In genomic region chr12:54005853-54006699, GRCh38 we compare ENCODE assay signal across 8 cellular contexts. TPM values are rescaled to one million over a fixed set of nuclear protein-coding genes. Genes with fewer than 3 reads are reported as not detected.
DNase-seq lines count a peak whose midpoint lies in the region; ATAC-seq, FAIRE-seq and TF ChIP-seq lines count a peak whose summit lies in the region.

No MANE protein-coding gene starts in this region.

- peak; percentile 64 for ATAC-seq in GM18505 (IDR thresholded peaks at IDR 0.05; ENCODE audit: unreplicated experiment)

- no peak for FAIRE-seq in RCC 7860 (lab: Jason Lieb, UNC)

- no peak for TF ChIP-seq POLR2A in GM18505 (IDR thresholded peaks at IDR 0.05; ENCODE audit: borderline replicate concordance, extremely low read depth, insufficient read depth, insufficient read length)

- no peak overlapping the region for H3K4me3 ChIP-seq in foreskin fibroblast (ENCODE audit: low read depth in 1 of 2, low read length in 2 of 2)

- TF ChIP-seq CTCF in foreskin fibroblast (IDR thresholded peaks at IDR 0.05; ENCODE audit: low read depth, low read length): peak; percentile 82

- peak; percentile 92 for DNase-seq in AG08396 (ENCODE audit: low spot score)
- DNase-seq in HT1080 (ENCODE audit: low read depth): peak; percentile 76
- DNase-seq in RCC 7860 (ENCODE audit: low spot score): peak; percentile 41
- DNase-seq in activated effector memory CD4-positive, alpha-beta T cell treated with Interleukin-2 at 50 U/mL for 16 hours: peak; percentile 69
- DNase-seq in foreskin fibroblast: peak; percentile 68 to 91
- DNase-seq in occipital lobe (lab: John Stamatoyannopoulos, UW): peak; percentile 25
- DNase-seq in stromal cell of bone marrow (ENCODE audit: low read depth): peak; percentile 77

RNA-seq across cellular contexts. Expression of gene HOXC8, which starts 2.7 kb away (rescaled TPM):
- total RNA-seq in HT1080 (2014; rRNA removed; shearing (Covaris generic)): 1.9 and 2.9 TPM in 2 replicates
- 5.6 and 6.3 TPM in 2 replicates for polyA plus RNA-seq in HT1080 (2015; cell fraction: cytosol; rRNA removed)
- 3.1 and 3.5 TPM in 2 replicates for polyA plus RNA-seq in HT1080 (2015; cell fraction: nucleus; rRNA removed)
- not detected for total RNA-seq in occipital lobe

RNA-seq across cellular contexts. Expression of gene HOXC9, which starts 6.1 kb away (rescaled TPM):
- total RNA-seq in HT1080 (2014; rRNA removed; shearing (Covaris generic)): 9.7 and 12.2 TPM in 2 replicates
- 5.6 and 7.5 TPM in 2 replicates for polyA plus RNA-seq in HT1080 (2015; cell fraction: cytosol; rRNA removed)
- 6.2 and 6.7 TPM in 2 replicates for polyA plus RNA-seq in HT1080 (2015; cell fraction: nucleus; rRNA removed)
- not detected for total RNA-seq in occipital lobe

RNA-seq across cellular contexts. Expression of gene HOXC10, which starts 21.1 kb away (rescaled TPM):
- total RNA-seq in HT1080 (2014; rRNA removed; shearing (Covaris generic)): 2.7 and 3.8 TPM in 2 replicates
- polyA plus RNA-seq in HT1080 (2015; cell fraction: cytosol; rRNA removed): 11.5 and 13.8 TPM in 2 replicates
- polyA plus RNA-seq in HT1080 (2015; cell fraction: nucleus; rRNA removed): 2.5 and 5.9 TPM in 2 replicates
- total RNA-seq in occipital lobe: not detected

RNA-seq across cellular contexts. Expression of gene HOXC6, which starts 22.2 kb away (rescaled TPM):
- 1.3 and 2.0 TPM in 2 replicates for total RNA-seq in HT1080 (2014; rRNA removed; shearing (Covaris generic))
- 5.8 and 6.7 TPM in 2 replicates for polyA plus RNA-seq in HT1080 (2015; cell fraction: cytosol; rRNA removed)
- polyA plus RNA-seq in HT1080 (2015; cell fraction: nucleus; rRNA removed): 10.2 and 10.6 TPM in 2 replicates
- total RNA-seq in occipital lobe: not detected

RNA-seq across cellular contexts. Expression of gene HOXC5, which starts 26.8 kb away (rescaled TPM):
- 0.70 and 2.3 TPM in 2 replicates for total RNA-seq in HT1080 (2014; rRNA removed; shearing (Covaris generic))
- polyA plus RNA-seq in HT1080 (2015; cell fraction: cytosol; rRNA removed): 2.2 and 2.9 TPM in 2 replicates
- 0.77 and 1.9 TPM in 2 replicates for polyA plus RNA-seq in HT1080 (2015; cell fraction: nucleus; rRNA removed)
- not detected for total RNA-seq in occipital lobe

Comparison
In these comparisons a context has a peak if more than half of its experiments do, and no peak if none do; other contexts are left out.
1. DNase-seq: peak in every context shown above with its lines; median percentile 92 in AG08396; 80 in foreskin fibroblast; 77 in stromal cell of bone marrow; 76 in HT1080; 69 in activated effector memory CD4-positive, alpha-beta T cell treated with Interleukin-2 at 50 U/mL for 16 hours; 41 in RCC 7860; 25 in occipital lobe.
2. RNA of gene HOXC9, which starts 6.1 kb away (total RNA-seq): 9.7 to 12.2 TPM in HT1080; not detected in occipital lobe (single experiment); every median in the first group is over 10 times any median in the second.